1 cellular context compared by ENCODE assay signal in genomic region chr5:17378346-17378984, GRCh38.
TF ChIP-seq lines count a peak whose summit lies in the region.

No MANE protein-coding gene starts in this region.

TF ChIP-seq in SK-N-SH, 30 proteins besides CTCF, POLR2A, EP300 and RAD21 (continued from another document):
- no peak for TF ChIP-seq FOXJ3 (CRISPR knock-in tag; IDR thresholded peaks at IDR 0.05)
- TF ChIP-seq NFIC (IDR thresholded peaks at IDR 0.05; ENCODE audit: borderline replicate concordance), result no peak
- TF ChIP-seq FOXM1 (IDR thresholded peaks at IDR 0.05; ENCODE audit: low read depth), result no peak
- no peak for TF ChIP-seq JUND (IDR thresholded peaks at IDR 0.05)
- no peak for TF ChIP-seq NRF1 (IDR thresholded peaks at IDR 0.05; ENCODE audit: low read depth, low read length)
- no peak for TF ChIP-seq TCF12 (IDR thresholded peaks at IDR 0.05)
- no peak for TF ChIP-seq GABPA (IDR thresholded peaks at IDR 0.05; ENCODE audit: low read depth)
